ENCODE assay signal across 1 cellular context in the genomic region with DNA sequence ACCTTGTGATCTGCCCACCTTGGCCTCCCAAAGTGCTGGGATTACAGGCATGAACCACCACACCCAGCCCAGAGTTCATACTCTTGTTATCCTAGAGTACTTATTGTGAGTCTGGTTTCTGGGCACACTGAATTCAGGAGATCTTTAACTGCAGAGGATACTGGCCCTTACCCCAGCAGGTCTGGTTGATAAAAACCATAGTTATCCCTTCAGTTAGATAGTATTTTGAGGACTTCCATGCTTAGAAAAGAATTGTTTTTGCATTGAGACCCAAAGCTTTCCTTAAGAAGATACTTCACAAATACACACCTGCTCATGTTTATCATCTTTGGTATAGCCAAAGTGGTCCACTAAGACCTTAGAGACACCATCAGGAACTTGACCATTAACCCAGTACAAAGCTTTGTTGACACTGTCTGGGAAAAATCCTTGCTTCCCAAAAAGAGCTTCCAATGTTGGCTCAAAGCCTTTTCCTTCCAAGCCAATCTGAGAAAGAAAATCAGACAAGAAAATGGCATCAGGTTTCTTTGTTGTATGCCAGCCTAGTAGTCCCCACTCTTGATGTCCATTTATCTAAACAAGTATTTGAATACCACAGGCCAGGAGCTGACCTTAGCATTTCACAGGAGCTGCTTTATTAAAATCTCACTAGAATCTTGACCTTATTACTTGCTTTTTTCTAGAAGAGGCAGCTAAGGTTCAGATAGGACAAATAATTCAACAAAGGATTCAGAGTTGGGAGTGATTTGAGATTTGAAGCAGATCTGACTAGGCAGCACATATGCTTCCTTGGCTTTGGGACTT.
TF ChIP-seq lines count a peak whose summit lies in the region.

No MANE protein-coding gene starts in this region.

TF ChIP-seq in HepG2, 621 proteins besides CTCF, POLR2A, EP300 and RAD21 (continued from another document):
- TF ChIP-seq TCF7 (IDR thresholded peaks at IDR 0.05; ENCODE audit: low read depth) (no peak), RBM22 (optimal IDR thresholded peaks at IDR 0.05; ENCODE audit: low read length) (peak; percentile 88)
TF ChIP-seq in HepG2: peak in this region for 27.
